Comparison of ENCODE assay signal across 8 cellular contexts in genomic region chr14:81269100-81269978, GRCh38. TPM values are rescaled to one million over a fixed set of nuclear protein-coding genes. Genes with fewer than 3 reads are reported as not detected.
DNase-seq lines count a peak whose midpoint lies in the region; ATAC-seq and TF ChIP-seq lines count a peak whose summit lies in the region.

No MANE protein-coding gene starts in this region.

- H3K27me3 Mint-ChIP-seq in CD4-positive, alpha-beta memory T cell = peaks cover 7 to 11% of the 10 kb centered on the region in 2 donors

- H3K4me3 Mint-ChIP-seq in CD4-positive, alpha-beta memory T cell = no peak overlapping the region

- H3K4me1 Mint-ChIP-seq in CD4-positive, alpha-beta memory T cell = peaks cover 0 to 8% (median 1%) of the 10 kb centered on the region in 4 donors

- POLR2A ChIA-PET in CD4-positive, alpha-beta memory T cell (lab: Charles Lee; ENCODE audit: partially characterized antibody) = interaction anchor here (1.3 to 1.5 kb wide), 2 partner anchors 50 to 196 kb away, joined by 3 read pairs; no protein-coding TSS in a partner anchor

- H3K79me2 ChIP-seq in osteoblast (ENCODE audit: insufficient read depth, low read length) = no peaks in the 10 kb centered on the region

- TF ChIP-seq CTCF in foreskin fibroblast (IDR thresholded peaks at IDR 0.05; ENCODE audit: low read depth, low read length) (peak; percentile 69), osteoblast (IDR thresholded peaks at IDR 0.05; ENCODE audit: extremely low read depth, low read depth, low read length) (peak; percentile 77)

- intact Hi-C loops in CD4-positive, alpha-beta memory T cell (cut with micrococcal nuclease) = loop anchor here (1.0 kb wide), 2 partner anchors 184 to 195 kb away; no protein-coding TSS in a partner anchor

- no peak overlapping the region for H3K4me2 ChIP-seq in osteoblast (ENCODE audit: insufficient read depth, low read length)

- no peak overlapping the region for H3K27ac ChIP-seq in CD4-positive, alpha-beta memory T cell (ENCODE audit: low read depth, low read length)
- H3K27ac ChIP-seq in osteoblast (ENCODE audit: low read depth, low read length) = no peak overlapping the region

- DNase-seq in CD4-positive, alpha-beta memory T cell = peak in 4 of 5 donors; percentile 28 to 42 (median 32)
- DNase-seq in NCI-H2029 (lab: John Stamatoyannopoulos, UW) (peak; percentile 28), T1000 (lab: John Stamatoyannopoulos, UW) (peak; percentile 15), foreskin fibroblast (peak; percentile 43 to 82), osteoblast (ENCODE audit: insufficient read length, low spot score, missing footprints) (peak; percentile 81), UCSD-AML1 (lab: John Stamatoyannopoulos, UW; ENCODE audit: unreplicated experiment) (no peak)

- H2AFZ ChIP-seq in osteoblast (ENCODE audit: low read length) = no peak overlapping the region

- no peaks in the 10 kb centered on the region for H3K36me3 ChIP-seq in CD4-positive, alpha-beta memory T cell (ENCODE audit: insufficient read depth, low read length)
- no peaks in the 10 kb centered on the region for H3K36me3 ChIP-seq in osteoblast (ENCODE audit: insufficient read depth, low read length)

- no peaks in the 10 kb centered on the region for H3K27me3 ChIP-seq in CD4-positive, alpha-beta memory T cell (ENCODE audit: insufficient read depth, low read length)
- H3K27me3 ChIP-seq in osteoblast (ENCODE audit: insufficient read depth, low read length) = peaks cover 9% of the 10 kb centered on the region

- ATAC-seq in GM18519 (IDR thresholded peaks at IDR 0.05; ENCODE audit: low FRiP score, unreplicated experiment) (peak; percentile 57), HG03066 (IDR thresholded peaks at IDR 0.05; ENCODE audit: low read depth, unreplicated experiment) (peak; percentile 60)

- H3K4me1 ChIP-seq in CD4-positive, alpha-beta memory T cell (ENCODE audit: insufficient read depth, low read length) = no peaks in the 10 kb centered on the region
- H3K4me1 ChIP-seq in osteoblast (ENCODE audit: insufficient read depth, low read length) = no peaks in the 10 kb centered on the region

- CTCF ChIA-PET in CD4-positive, alpha-beta memory T cell (lab: Charles Lee; ENCODE audit: partially characterized antibody) = interaction anchor here (0.8 to 7.5 kb wide), 9 partner anchors 9 to 213 kb away, joined by 3 to 86 read pairs (median 6); no protein-coding TSS in a partner anchor

- H3K27ac Mint-ChIP-seq in CD4-positive, alpha-beta memory T cell = no peak overlapping the region

- no peaks in the 10 kb centered on the region for H3K36me3 Mint-ChIP-seq in CD4-positive, alpha-beta memory T cell

- H3K9me3 ChIP-seq in CD4-positive, alpha-beta memory T cell (ENCODE audit: control insufficient read depth in 1 of 2, low read length in 2 of 2) = no peaks in the 10 kb centered on the region
- no peaks in the 10 kb centered on the region for H3K9me3 ChIP-seq in osteoblast (ENCODE audit: low read depth, low read length)

- no peaks in the 10 kb centered on the region for H3K9me3 Mint-ChIP-seq in CD4-positive, alpha-beta memory T cell

- H3K4me3 ChIP-seq in CD4-positive, alpha-beta memory T cell (ENCODE audit: low read length in 2 of 2) = no peak overlapping the region
- H3K4me3 ChIP-seq in foreskin fibroblast (ENCODE audit: low read depth in 1 of 2, low read length in 2 of 2) = no peak overlapping the region
- no peak overlapping the region for H3K4me3 ChIP-seq in osteoblast (ENCODE audit: insufficient read depth, low read length)

- no peaks in the 10 kb centered on the region for H4K20me1 ChIP-seq in osteoblast (ENCODE audit: insufficient read depth, low read length)

RNA-seq across cellular contexts. Expression of gene GTF2A1, which starts 48.6 kb away (rescaled TPM):
- 10 to 100 TPM; 34.2 to 40.8 TPM for total RNA-seq in CD4-positive, alpha-beta memory T cell
- 10 to 100 TPM in 1 of 2 donors, 1 to 10 TPM in 1; 8.9 to 11.1 TPM for polyA plus RNA-seq in CD4-positive, alpha-beta memory T cell
- 35.8 and 37.4 TPM in 2 replicates for total RNA-seq in osteoblast
